Comparison of ENCODE assay signal across 15 cellular contexts in genomic region chr10:75406158-75407065, GRCh38. TPM values are rescaled to one million over a fixed set of nuclear protein-coding genes. Genes with fewer than 3 reads are reported as not detected.
DNase-seq lines count a peak whose midpoint lies in the region; ATAC-seq and TF ChIP-seq lines count a peak whose summit lies in the region.
"Had no signal": no experiment of that assay in that cellular context is flagged by ENCODE, and none has a peak within 500 bp of the region (broad histone marks: within the 10 kb centered on the region; RNA-seq: fewer than 3 reads in every experiment).

No MANE protein-coding gene starts in this region.

- H3K9ac ChIP-seq in PC-3 (ENCODE audit: low read length), result peak overlapping the region; percentile 86

- H3K4me3 ChIP-seq in PC-3 (ENCODE audit: low read length) (peak overlapping the region; percentile 79), fibroblast of the aortic adventitia (ENCODE audit: low read depth, low read length) (no peak overlapping the region), ovary (no peak overlapping the region)

- peak overlapping the region; percentile 51 for H3K4me3 Mint-ChIP-seq in CD4-positive, alpha-beta T cell
- H3K4me3 Mint-ChIP-seq in activated CD8-positive, alpha-beta T cell treated with anti-CD3 and anti-CD28 coated beads, Interleukin-2, amount 10 ng/mL, durations not matched to agents 7 days and 5 days, result no peak overlapping the region

- no peak overlapping the region for H3K27ac Mint-ChIP-seq in CD4-positive, alpha-beta T cell
- no peak overlapping the region for H3K27ac Mint-ChIP-seq in activated CD8-positive, alpha-beta T cell treated with anti-CD3 and anti-CD28 coated beads, Interleukin-2, amount 10 ng/mL, durations not matched to agents 7 days and 5 days

- no peaks in the 10 kb centered on the region for H3K36me3 ChIP-seq in PC-3 (ENCODE audit: low read depth, low read length)
- H3K36me3 ChIP-seq in ovary, result no peaks in the 10 kb centered on the region
- H3K36me3 ChIP-seq: gastrocnemius medialis, vagina had no signal

- CTCF ChIA-PET in CD4-positive, alpha-beta T cell (lab: Charles Lee), result no interaction called here
- CTCF ChIA-PET in PC-3 (lab: Charles Lee), result no interaction called here
- CTCF ChIA-PET in activated CD8-positive, alpha-beta T cell treated with anti-CD3 and anti-CD28 coated beads, Interleukin-2, amount 10 ng/mL, durations not matched to agents 7 days and 5 days (lab: Charles Lee), result no interaction called here

- peak overlapping the region; percentile 84 for H3K4me2 ChIP-seq in PC-3 (ENCODE audit: low read length)

- TF ChIP-seq EP300 in ovary (IDR thresholded peaks at IDR 0.05), result no peak

- H3K27ac ChIP-seq in CD4-positive, alpha-beta T cell (ENCODE audit: low read depth, low read length), result no peak overlapping the region
- H3K27ac ChIP-seq in PC-3 (ENCODE audit: low read length), result peak overlapping the region; percentile 81
- H3K27ac ChIP-seq in ovary, result no peak overlapping the region
- H3K27ac ChIP-seq: gastrocnemius medialis had no signal

- peaks cover 48% of the 10 kb centered on the region for H3K4me1 Mint-ChIP-seq in CD4-positive, alpha-beta T cell (ENCODE audit: low read depth)
- H3K4me1 Mint-ChIP-seq in activated CD8-positive, alpha-beta T cell treated with anti-CD3 and anti-CD28 coated beads, Interleukin-2, amount 10 ng/mL, durations not matched to agents 7 days and 5 days (ENCODE audit: low read depth), result peaks cover 41% of the 10 kb centered on the region

- peaks cover 83% of the 10 kb centered on the region for H3K27me3 Mint-ChIP-seq in CD4-positive, alpha-beta T cell
- peaks cover 80% of the 10 kb centered on the region for H3K27me3 Mint-ChIP-seq in activated CD8-positive, alpha-beta T cell treated with anti-CD3 and anti-CD28 coated beads, Interleukin-2, amount 10 ng/mL, durations not matched to agents 7 days and 5 days (ENCODE audit: low read depth)

- TF ChIP-seq POLR2A in ovary (IDR thresholded peaks at IDR 0.05), result no peak

- H3K9me3 Mint-ChIP-seq in CD4-positive, alpha-beta T cell, result no peaks in the 10 kb centered on the region
- no peaks in the 10 kb centered on the region for H3K9me3 Mint-ChIP-seq in activated CD8-positive, alpha-beta T cell treated with anti-CD3 and anti-CD28 coated beads, Interleukin-2, amount 10 ng/mL, durations not matched to agents 7 days and 5 days (ENCODE audit: insufficient read depth)

- TF ChIP-seq CTCF in CD4-positive, alpha-beta T cell (IDR thresholded peaks at IDR 0.05), result no peak
- TF ChIP-seq CTCF in PC-3 (conservative IDR thresholded peaks at IDR 0.05; ENCODE audit: low read depth, low read length), result no peak
- TF ChIP-seq CTCF in fibroblast of the aortic adventitia (IDR thresholded peaks at IDR 0.05; ENCODE audit: insufficient read depth, low read length), result no peak
- TF ChIP-seq CTCF in ovary (IDR thresholded peaks at IDR 0.05), result no peak

- intact Hi-C loops in CD4-positive, alpha-beta T cell (cut with DNase I, micrococcal nuclease), result loop anchor here (10.0 kb wide), 2 partner anchors 1578 to 1708 kb away; no protein-coding TSS in a partner anchor
- intact Hi-C loops in PC-3 (cut with micrococcal nuclease), result loop anchor here (10.0 kb wide), 2 partner anchors 582 to 708 kb away; partner anchors contain the start of gene KAT6B
- intact Hi-C loops in ovary (cut with DNase I), result loop anchor here (5.0 to 10.0 kb wide), 5 partner anchors 248 to 1608 kb away; no protein-coding TSS in a partner anchor

- no peaks in the 10 kb centered on the region; the same call in 1 of the 2 replicates for H3K9me2 ChIP-seq in PC-3 (replicated peaks; ENCODE audit: low read length)

- H3K4me1 ChIP-seq in PC-3 (ENCODE audit: insufficient read depth, low read length), result peaks cover 30% of the 10 kb centered on the region
- peaks cover 6% of the 10 kb centered on the region for H3K4me1 ChIP-seq in ovary (ENCODE audit: insufficient read depth)

- no peaks in the 10 kb centered on the region for H3F3A ChIP-seq in PC-3 (ENCODE audit: low read length, unreplicated experiment)

- H3K79me2 ChIP-seq in PC-3 (ENCODE audit: low read length), result peaks cover 65% of the 10 kb centered on the region

- no peaks in the 10 kb centered on the region for H3K9me3 ChIP-seq in CD4-positive, alpha-beta T cell (ENCODE audit: control insufficient read depth, low read length)
- H3K9me3 ChIP-seq in PC-3 (ENCODE audit: low read length), result no peaks in the 10 kb centered on the region
- no peaks in the 10 kb centered on the region for H3K9me3 ChIP-seq in ovary
- H3K9me3 ChIP-seq: gastrocnemius medialis, vagina had no signal

- no TSS peak for BruUV-seq in PC-3 (replicated peaks; lab: Mats Ljungman, UMichigan)

- no peaks in the 10 kb centered on the region for H3K36me3 Mint-ChIP-seq in CD4-positive, alpha-beta T cell (ENCODE audit: low read depth)
- H3K36me3 Mint-ChIP-seq in activated CD8-positive, alpha-beta T cell treated with anti-CD3 and anti-CD28 coated beads, Interleukin-2, amount 10 ng/mL, durations not matched to agents 7 days and 5 days (ENCODE audit: low read depth), result peaks cover 3% of the 10 kb centered on the region

- peaks cover 98% of the 10 kb centered on the region for H3K27me3 ChIP-seq in CD4-positive, alpha-beta T cell (ENCODE audit: control insufficient read depth, insufficient read depth, low read length)
- H3K27me3 ChIP-seq in PC-3 (ENCODE audit: low read length), result peaks cover 99% of the 10 kb centered on the region
- no peaks in the 10 kb centered on the region for H3K27me3 ChIP-seq in ovary
- H3K27me3 ChIP-seq: vagina had no signal

- no peak for ATAC-seq in CD4-positive, alpha-beta T cell (ENCODE audit: poor library complexity)
- ATAC-seq in PC-3 (no peak), GM19455 (IDR thresholded peaks at IDR 0.05; ENCODE audit: unreplicated experiment) (no peak), GM18870 (IDR thresholded peaks at IDR 0.05; ENCODE audit: unreplicated experiment) (no peak), GM19452 (IDR thresholded peaks at IDR 0.05; ENCODE audit: unreplicated experiment) (no peak)
- no peak for ATAC-seq in activated CD8-positive, alpha-beta T cell treated with anti-CD3 and anti-CD28 coated beads, Interleukin-2, amount 10 ng/mL, durations not matched to agents 7 days and 5 days
- ATAC-seq: gastrocnemius medialis had no signal

- POLR2A ChIA-PET in CD4-positive, alpha-beta T cell (lab: Charles Lee), result no interaction called here
- POLR2A ChIA-PET in PC-3 (lab: Charles Lee; ENCODE audit: unreplicated experiment), result interaction anchor here (0.7 kb wide), 1 partner anchor 125 kb away, joined by 3 read pairs; no protein-coding TSS in a partner anchor
- POLR2A ChIA-PET in activated CD8-positive, alpha-beta T cell treated with anti-CD3 and anti-CD28 coated beads, Interleukin-2, amount 10 ng/mL, durations not matched to agents 7 days and 5 days (lab: Charles Lee), result no interaction called here

- DNase-seq in CD4-positive, alpha-beta T cell, result no peak
- DNase-seq in PC-3 (no peak), fibroblast of the aortic adventitia (ENCODE audit: low read depth) (peak; percentile 25), ovary (peak in 4 of 5 donors; percentile 24 to 50 (median 44))
- no peak for DNase-seq in activated CD8-positive, alpha-beta T cell treated with anti-CD3 and anti-CD28 coated beads, Interleukin-2, amount 10 ng/mL, durations not matched to agents 7 days and 5 days
- DNase-seq: activated CD8-positive, alpha-beta memory T cell treated with anti-CD3 and anti-CD28 coated beads, Interleukin-2, amount 50 U/mL, for 48 hours; AML-193; cortex of kidney; DMS79; gastrocnemius medialis had no signal

- WGBS in ovary, 3 donors, result 95 to 96% (median 96%) methylated on average over 37 to 38 of the region's 38 CpGs

- H2AFZ ChIP-seq in PC-3 (ENCODE audit: low read length), result peak overlapping the region; percentile 89; the same call in 1 of the 2 replicates

- no peaks in the 10 kb centered on the region for H4K20me1 ChIP-seq in PC-3 (ENCODE audit: low read length)

RNA-seq across cellular contexts. Expression of gene ZNF503, which starts 4.8 kb away (rescaled TPM):
- total RNA-seq in CD4-positive, alpha-beta T cell, result under 1 TPM; 0.38 to 0.47 TPM
- 42.3 and 72.1 TPM in 2 replicates for total RNA-seq in PC-3 (2014; rRNA removed)
- 21.7 and 29.8 TPM in 2 replicates for total RNA-seq in fibroblast of the aortic adventitia (ENCODE audit: low replicate concordance)
- total RNA-seq in ovary, result 100 to 1,000 TPM in 3 of 7 donors, 10 to 100 TPM in 4; 33.4 to 221 (median 82.2) TPM
- polyA plus RNA-seq in ovary, result 10 to 100 TPM; 21.1 to 86.1 TPM
- under 1 TPM in 1 of 2 experiments, not detected in 1; 0.26 TPM for total RNA-seq in activated CD8-positive, alpha-beta T cell treated with anti-CD3 and anti-CD28 coated beads, Interleukin-2, amount 10 ng/mL, durations not matched to agents 7 days and 5 days

RNA-seq across cellular contexts. Expression of gene LRMDA, which starts 25.0 kb away (rescaled TPM):
- not detected for total RNA-seq in CD4-positive, alpha-beta T cell
- 1.2 and 3.6 TPM in 2 replicates for total RNA-seq in PC-3 (2014; rRNA removed)
- 3.6 and 6.3 TPM in 2 replicates for total RNA-seq in fibroblast of the aortic adventitia (ENCODE audit: low replicate concordance)
- 10 to 100 TPM; 14.8 to 30.7 (median 22.9) TPM for total RNA-seq in ovary
- polyA plus RNA-seq in ovary, result 10 to 100 TPM; 20.6 to 25.9 TPM
- total RNA-seq in activated CD8-positive, alpha-beta T cell treated with anti-CD3 and anti-CD28 coated beads, Interleukin-2, amount 10 ng/mL, durations not matched to agents 7 days and 5 days, result not detected
- total RNA-seq: LHCN-M2 had no signal

Comparison
In these comparisons a context has a peak if more than half of its experiments do, and no peak if none do; other contexts are left out.
1. DNase-seq: peak in fibroblast of the aortic adventitia (single experiment) and ovary (4 of 5); none in CD4-positive, alpha-beta T cell (0 of 10), PC-3 (single experiment) and activated CD8-positive, alpha-beta T cell treated with anti-CD3 and anti-CD28 coated beads, Interleukin-2, amount 10 ng/mL, durations not matched to agents 7 days and 5 days (single experiment).
2. RNA of gene ZNF503, which starts 4.8 kb away (total RNA-seq): 33.4 to 221 TPM in ovary, 42.3 to 72.1 TPM in PC-3 and 21.7 to 29.8 TPM in fibroblast of the aortic adventitia; 0.38 to 0.47 TPM in CD4-positive, alpha-beta T cell and 0.26 TPM in activated CD8-positive, alpha-beta T cell treated with anti-CD3 and anti-CD28 coated beads, Interleukin-2, amount 10 ng/mL, durations not matched to agents 7 days and 5 days; every median in the first group is over 10 times any median in the second.